Comparison of ENCODE assay signal across 1 cellular context in genomic region chr1:242005866-242006565, GRCh38.
TF ChIP-seq lines count a peak whose summit lies in the region.

No MANE protein-coding gene starts in this region.

TF ChIP-seq in A549, 52 proteins besides CTCF, POLR2A, EP300 and RAD21 (continued from another document):
- TF ChIP-seq E2F6 (IDR thresholded peaks at IDR 0.05; ENCODE audit: borderline replicate concordance, low read depth), result no peak
- no peak for TF ChIP-seq SREBF2 (IDR thresholded peaks at IDR 0.05)
- TF ChIP-seq RARB (CRISPR knock-in tag; IDR thresholded peaks at IDR 0.05), result no peak
- no peak for TF ChIP-seq JUNB (IDR thresholded peaks at IDR 0.05)
- no peak for TF ChIP-seq FOSL2 (IDR thresholded peaks at IDR 0.05)
- TF ChIP-seq FOSL2 (CRISPR knock-in tag; IDR thresholded peaks at IDR 0.05), result no peak
- TF ChIP-seq JUN (IDR thresholded peaks at IDR 0.05), result no peak
- TF ChIP-seq MAZ (IDR thresholded peaks at IDR 0.05; ENCODE audit: borderline replicate concordance, low read depth, low read length), result no peak
- TF ChIP-seq TFCP2L1 (CRISPR knock-in tag; IDR thresholded peaks at IDR 0.05), result no peak
- no peak for TF ChIP-seq CHD4 (IDR thresholded peaks at IDR 0.05; ENCODE audit: borderline replicate concordance)
- TF ChIP-seq USF2 (IDR thresholded peaks at IDR 0.05), result no peak
- no peak for TF ChIP-seq KDM1A (IDR thresholded peaks at IDR 0.05; ENCODE audit: low read depth)
TF ChIP-seq in A549: peak in this region for 0.
